11 cellular contexts compared by ENCODE assay signal in genomic region chr14:71703477-71703876, GRCh38.
DNase-seq lines count a peak whose midpoint lies in the region; ATAC-seq lines count a peak whose summit lies in the region.
"Had no signal": no experiment of that assay in that cellular context is flagged by ENCODE, and none has a peak within 500 bp of the region (broad histone marks: within the 10 kb centered on the region; RNA-seq: fewer than 3 reads in every experiment).

No MANE protein-coding gene starts in this region.

- H2AFZ ChIP-seq in mesenchymal stem cell (ENCODE audit: low read depth, low read length): no peak overlapping the region

- peak overlapping the region in 1 of 2 experiments; percentile 66 for H2BK12ac ChIP-seq in mesenchymal stem cell (ENCODE audit: low read length in 2 of 2)

- ATAC-seq in HG02870 (IDR thresholded peaks at IDR 0.05; ENCODE audit: unreplicated experiment) (no peak), HG03280 (IDR thresholded peaks at IDR 0.05; ENCODE audit: unreplicated experiment) (no peak)

- 89% methylated on average over 3 of the region's 4 CpGs for WGBS in mesenchymal stem cell

- H2AK5ac ChIP-seq in mesenchymal stem cell (ENCODE audit: low read length, severe bottlenecking): no peak overlapping the region

- DNase-seq in Ammon's horn (ENCODE audit: low spot score) (peak; percentile 43), NCI-H1694 treated with DMSO at 0.1 percent for 48 hours (lab: John Stamatoyannopoulos, UW) (peak; percentile 84), cerebellum (ENCODE audit: low spot score) (peak; percentile 45), mesenchymal stem cell (peak; percentile 12), DMS153 treated with DMSO at 0.1 percent for 48 hours (lab: John Stamatoyannopoulos, UW; ENCODE audit: unreplicated experiment) (no peak)
- no peak for DNase-seq in activated T-cell treated with anti-CD3 and anti-CD28 coated beads, Interleukin-2, amount 50 U/mL, for 1 hour
- DNase-seq: NCI-H187 treated with DMSO at 0.1 percent for 48 hours, Peyer's patch had no signal

- H2BK120ac ChIP-seq in mesenchymal stem cell (ENCODE audit: low read depth, low read length): peak overlapping the region; percentile 34

- no peak overlapping the region for H4K91ac ChIP-seq in mesenchymal stem cell (ENCODE audit: low read length)

- no peak overlapping the region for H3K4me3 ChIP-seq in mesenchymal stem cell (ENCODE audit: insufficient read depth in 1 of 2, low read depth in 1 of 2, low read length in 2 of 2)
- H3K4me3 ChIP-seq: BLaER1, Peyer's patch had no signal

- H3K4me2 ChIP-seq in mesenchymal stem cell (ENCODE audit: low read length, poor library complexity, severe bottlenecking): no peak overlapping the region
- H3K4me2 ChIP-seq: BLaER1 had no signal

- peak overlapping the region in 1 of 2 experiments; percentile 2 for H3K18ac ChIP-seq in mesenchymal stem cell (ENCODE audit: low read depth in 1 of 2, low read length in 2 of 2)

- no peak overlapping the region for H3K14ac ChIP-seq in mesenchymal stem cell (ENCODE audit: low read length in 2 of 2)

- no peaks in the 10 kb centered on the region for H3K27me3 ChIP-seq in mesenchymal stem cell (ENCODE audit: control insufficient read depth in 1 of 2, insufficient read depth in 1 of 2, low read length in 2 of 2)
- H3K27me3 ChIP-seq: BLaER1, Peyer's patch had no signal

- H3K9me3 ChIP-seq in mesenchymal stem cell (ENCODE audit: control insufficient read depth, low read length): no peaks in the 10 kb centered on the region
- H3K9me3 ChIP-seq: BLaER1, Peyer's patch had no signal

- H3K9ac ChIP-seq in mesenchymal stem cell (ENCODE audit: low read length): peak overlapping the region; percentile 72
- H3K9ac ChIP-seq: BLaER1 had no signal

- peaks cover 0 to 5% of the 10 kb centered on the region in 2 experiments for H3K36me3 ChIP-seq in mesenchymal stem cell (ENCODE audit: control insufficient read depth in 1 of 2, insufficient read depth in 2 of 2, low read depth in 1 of 2, low read length in 2 of 2)

- no peak overlapping the region for H2BK5ac ChIP-seq in mesenchymal stem cell (ENCODE audit: low read depth, low read length, poor library complexity, severe bottlenecking)

- H2BK15ac ChIP-seq in mesenchymal stem cell (ENCODE audit: low read depth, poor library complexity, severe bottlenecking): peak overlapping the region; percentile 67

- H3K27ac ChIP-seq in mesenchymal stem cell (ENCODE audit: low read length, poor library complexity, severe bottlenecking): no peak overlapping the region
- H3K27ac ChIP-seq: BLaER1, Peyer's patch had no signal

- no peak overlapping the region for H4K8ac ChIP-seq in mesenchymal stem cell (ENCODE audit: low read length)

- H3K23ac ChIP-seq in mesenchymal stem cell (ENCODE audit: low read length in 2 of 2): no peak overlapping the region

- peak overlapping the region in 1 of 2 experiments; percentile 43 for H3K4ac ChIP-seq in mesenchymal stem cell (ENCODE audit: low read depth in 1 of 2, low read length in 2 of 2)

- H3K79me1 ChIP-seq in mesenchymal stem cell (replicated peaks; ENCODE audit: low read length, poor library complexity, severe bottlenecking): no peaks in the 10 kb centered on the region

- H3K4me1 ChIP-seq in mesenchymal stem cell (ENCODE audit: control insufficient read depth, insufficient read depth, low read depth, low read length): no peaks in the 10 kb centered on the region
- H3K4me1 ChIP-seq: BLaER1, Peyer's patch had no signal

Comparison
In these comparisons a context has a peak if more than half of its experiments do, and no peak if none do; other contexts are left out.
1. DNase-seq: peak in Ammon's horn (single experiment), NCI-H1694 treated with DMSO at 0.1 percent for 48 hours (single experiment), cerebellum (single experiment) and mesenchymal stem cell (single experiment); none in activated T-cell treated with anti-CD3 and anti-CD28 coated beads, Interleukin-2, amount 50 U/mL, for 1 hour (single experiment) and DMS153 treated with DMSO at 0.1 percent for 48 hours (single experiment).